Comparison of ENCODE assay signal across 2 cellular contexts in genomic region chr17:44010966-44011647, GRCh38.
TF ChIP-seq lines count a peak whose summit lies in the region.

No MANE protein-coding gene starts in this region.

TF ChIP-seq in GM12878, 131 proteins besides CTCF, POLR2A, EP300 and RAD21:
- no peak for TF ChIP-seq HSF1 (IDR thresholded peaks at IDR 0.05; ENCODE audit: low read depth, low read length)
- TF ChIP-seq SIN3A (IDR thresholded peaks at IDR 0.05; ENCODE audit: low read depth, low read length), result no peak
- no peak for TF ChIP-seq ELK1 (IDR thresholded peaks at IDR 0.05; ENCODE audit: low read depth, low read length)
TF ChIP-seq in GM12878: peak in this region for 0.

TF ChIP-seq in WTC11, 78 proteins besides CTCF, POLR2A, EP300 and RAD21:
- TF ChIP-seq ZNF138 (CRISPR knock-in tag; conservative IDR thresholded peaks at IDR 0.05) (no peak), HMGXB4 (CRISPR knock-in tag; IDR thresholded peaks at IDR 0.05) (no peak), ZBTB43 (CRISPR knock-in tag; IDR thresholded peaks at IDR 0.05) (no peak), ZNF263 (CRISPR knock-in tag; IDR thresholded peaks at IDR 0.05; ENCODE audit: low read depth) (no peak), E2F4 (CRISPR knock-in tag; IDR thresholded peaks at IDR 0.05; ENCODE audit: borderline replicate concordance, low read depth) (no peak), JAZF1 (CRISPR knock-in tag; IDR thresholded peaks at IDR 0.05) (no peak), ZNF423 (CRISPR knock-in tag; IDR thresholded peaks at IDR 0.05) (no peak), E2F5 (CRISPR knock-in tag; IDR thresholded peaks at IDR 0.05) (no peak), MYBL2 (CRISPR knock-in tag; IDR thresholded peaks at IDR 0.05) (no peak), RORB (CRISPR knock-in tag; IDR thresholded peaks at IDR 0.05) (no peak), GABPB1 (CRISPR knock-in tag; IDR thresholded peaks at IDR 0.05) (no peak), TEAD4 (CRISPR knock-in tag; IDR thresholded peaks at IDR 0.05) (no peak), AR (CRISPR knock-in tag; IDR thresholded peaks at IDR 0.05) (no peak), MXD4 (CRISPR knock-in tag; IDR thresholded peaks at IDR 0.05; ENCODE audit: borderline replicate concordance) (no peak)
TF ChIP-seq in WTC11: peak in this region for 0.
